5 cellular contexts compared by ENCODE assay signal in genomic region chr7:92397542-92397941, GRCh38.
"Had no signal": no experiment of that assay in that cellular context is flagged by ENCODE, and none has a peak within 500 bp of the region (broad histone marks: within the 10 kb centered on the region; RNA-seq: fewer than 3 reads in every experiment).

No MANE protein-coding gene starts in this region.

- DNase-seq: IMR-90, KBM-7 had no signal

- H3K4me3 Mint-ChIP-seq: IgD-negative memory B cell had no signal

- H3K27me3 Mint-ChIP-seq: IgD-negative memory B cell had no signal

- H3K27ac ChIP-seq: HL-60 had no signal

- H3K4me1 Mint-ChIP-seq: IgD-negative memory B cell had no signal

- H3K9me3 Mint-ChIP-seq: IgD-negative memory B cell had no signal

- H3K27ac Mint-ChIP-seq: IgD-negative memory B cell had no signal

- H3K4me3 ChIP-seq: K562 had no signal
